In the genomic region with DNA sequence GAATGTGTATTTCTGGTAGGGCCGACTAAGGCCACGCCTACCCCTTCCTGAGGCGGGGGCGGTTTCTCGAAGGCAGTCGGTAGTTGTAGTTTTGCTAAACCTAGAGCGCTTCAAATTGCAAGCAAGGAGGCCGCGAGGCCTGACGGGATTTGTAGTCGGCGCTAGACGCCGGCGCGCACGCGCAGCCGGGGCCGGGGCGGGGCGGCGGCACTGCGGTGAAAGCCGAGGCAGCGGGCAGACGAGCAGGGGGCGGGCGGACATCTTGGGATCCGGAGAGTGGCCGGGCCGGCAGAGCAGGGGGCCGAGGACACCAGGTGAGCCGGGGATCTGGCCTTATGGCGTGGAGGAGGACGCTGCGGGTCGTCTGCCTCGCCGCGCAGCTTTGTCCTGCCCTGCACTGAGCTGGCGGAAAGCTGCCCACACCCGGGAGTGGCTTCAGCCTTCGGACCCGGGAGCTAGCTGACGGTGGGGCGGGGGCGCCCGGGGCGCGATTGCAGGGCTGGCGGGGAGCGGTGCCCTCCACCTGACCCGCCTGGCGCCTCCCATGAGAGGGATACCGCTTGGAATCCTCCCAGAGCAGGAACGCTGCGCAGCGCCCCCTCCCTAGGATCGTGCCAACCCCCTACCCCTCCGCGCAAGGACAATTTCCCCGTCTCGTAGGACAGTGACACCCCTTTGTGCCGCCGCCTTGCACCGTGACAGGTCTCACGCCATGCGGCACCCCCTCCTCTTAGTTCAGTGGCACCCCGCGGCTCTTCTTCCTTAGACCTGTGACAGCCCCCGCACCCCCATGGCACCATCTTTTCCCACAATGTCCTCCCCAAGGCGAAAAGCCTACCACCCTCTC, we compare ENCODE assay signal across 8 cellular contexts. TPM values are rescaled to one million over a fixed set of nuclear protein-coding genes. Genes with fewer than 3 reads are reported as not detected.
DNase-seq lines count a peak whose midpoint lies in the region; ATAC-seq and TF ChIP-seq lines count a peak whose summit lies in the region.

Gene AP2M1 (plus strand): TSS at position 210 of the 847 bp plus-strand sequence. CDS start 2,139 bp downstream, outside the sequence.

- H3K27ac ChIP-seq in SU-DHL-6 (ENCODE audit: low read depth, low read length) (peak within 1 kb of the TSS; percentile 48), ovary (peak within 1 kb of the TSS; percentile 74 to 83), thyroid gland (peak within 1 kb of the TSS; percentile 64 to 91 (median 66))

- H3K9me2 ChIP-seq in SU-DHL-6 (replicated peaks; ENCODE audit: insufficient read depth, low read length), result no peaks in the 10 kb centered on the region

- peaks cover 7% of the 10 kb centered on the region for H3K4me1 ChIP-seq in ovary (ENCODE audit: insufficient read depth)
- H3K4me1 ChIP-seq in thyroid gland, result peaks cover 26 to 29% of the 10 kb centered on the region in 2 donors

- peak; percentile 97 for DNase-seq in GM12864 (ENCODE audit: low read depth)
- peak; percentile 95 for DNase-seq in NCI-H128 (lab: John Stamatoyannopoulos, UW; ENCODE audit: unreplicated experiment)
- peak; percentile 98 for DNase-seq in activated naive CD8-positive, alpha-beta T cell treated with anti-CD3 and anti-CD28 coated beads, Interleukin-2, amount 10 ng/mL, durations not matched to agents 7 days and 5 days
- peak; percentile 97 to 100 (median 99) for DNase-seq in head of caudate nucleus
- peak; percentile 97 to 99 (median 98) for DNase-seq in ovary
- peak; percentile 99 for DNase-seq in thyroid gland

- ATAC-seq in HG02678 (IDR thresholded peaks at IDR 0.05; ENCODE audit: unreplicated experiment), result peak; percentile 96
- peak; percentile 94 for ATAC-seq in activated naive CD8-positive, alpha-beta T cell treated with anti-CD3 and anti-CD28 coated beads, Interleukin-2, amount 10 ng/mL, durations not matched to agents 7 days and 5 days (ENCODE audit: low read depth)

- H3K4me3 ChIP-seq in GM12864 (ENCODE audit: low read depth, low read length) (peak within 1 kb of the TSS; percentile 78), SU-DHL-6 (ENCODE audit: insufficient read depth, low read length, poor library complexity, severe bottlenecking) (peak within 1 kb of the TSS; percentile 83), ovary (peak within 1 kb of the TSS; percentile 72), thyroid gland (replicated peaks in 1 of 3) (peak within 1 kb of the TSS; percentile 53 to 87 (median 87))

- H3K79me2 ChIP-seq in SU-DHL-6 (ENCODE audit: insufficient read depth, low read length), result peaks cover 24% of the 10 kb centered on the region

- H3K27ac Mint-ChIP-seq in activated naive CD8-positive, alpha-beta T cell treated with anti-CD3 and anti-CD28 coated beads, Interleukin-2, amount 10 ng/mL, durations not matched to agents 7 days and 5 days, result peak within 1 kb of the TSS; percentile 81

- peak within 1 kb of the TSS; percentile 83 for H2AFZ ChIP-seq in SU-DHL-6 (ENCODE audit: low read depth, low read length, severe bottlenecking)

- H3K27me3 Mint-ChIP-seq in activated naive CD8-positive, alpha-beta T cell treated with anti-CD3 and anti-CD28 coated beads, Interleukin-2, amount 10 ng/mL, durations not matched to agents 7 days and 5 days, result no peaks in the 10 kb centered on the region

- no peaks in the 10 kb centered on the region for H3K27me3 ChIP-seq in SU-DHL-6 (ENCODE audit: low read length)
- H3K27me3 ChIP-seq in ovary, result no peaks in the 10 kb centered on the region
- no peaks in the 10 kb centered on the region for H3K27me3 ChIP-seq in thyroid gland

- H3K4me1 Mint-ChIP-seq in activated naive CD8-positive, alpha-beta T cell treated with anti-CD3 and anti-CD28 coated beads, Interleukin-2, amount 10 ng/mL, durations not matched to agents 7 days and 5 days, result peaks cover 21% of the 10 kb centered on the region

- POLR2A ChIA-PET in activated naive CD8-positive, alpha-beta T cell treated with anti-CD3 and anti-CD28 coated beads, Interleukin-2, amount 10 ng/mL, durations not matched to agents 7 days and 5 days (lab: Charles Lee), result interaction anchor here (0.6 to 1.1 kb wide), 8 partner anchors 11 to 196 kb away, joined by 3 to 8 read pairs (median 4); partner anchors contain the start of genes ABCF3 and EIF2B5

- 0 out of 2 replicates have a peak, but pooled peaks cover 6% of the 10 kb centered on the region for H3F3A ChIP-seq in SU-DHL-6 (ENCODE audit: insufficient read depth)

- H3K9ac ChIP-seq in SU-DHL-6 (ENCODE audit: low read length), result peak within 1 kb of the TSS; percentile 96

- intact Hi-C loops in head of caudate nucleus (cut with DNase I), result loop anchor here (5.0 kb wide), 1 partner anchor 38 kb away; the partner anchor contains the start of gene EIF2B5
- intact Hi-C loops in ovary (cut with DNase I), result no loop called here
- intact Hi-C loops in thyroid gland (cut with DNase I), result loop anchor here (5.0 kb wide), 1 partner anchor 127 kb away; no protein-coding TSS in a partner anchor

- H3K36me3 ChIP-seq in SU-DHL-6 (ENCODE audit: low read length) (no peaks in the 10 kb centered on the region), ovary (no peaks in the 10 kb centered on the region), thyroid gland (peaks cover 31% of the 10 kb centered on the region in 2 donors)

- no peaks in the 10 kb centered on the region for H3K9me3 Mint-ChIP-seq in activated naive CD8-positive, alpha-beta T cell treated with anti-CD3 and anti-CD28 coated beads, Interleukin-2, amount 10 ng/mL, durations not matched to agents 7 days and 5 days

- no peak for TF ChIP-seq EP300 in ovary (IDR thresholded peaks at IDR 0.05)

- 0 to 1% (median 0%) methylated on average over 53 to 73 of the region's 73 CpGs for WGBS in ovary, 3 donors
- WGBS in thyroid gland, 2 donors, result 0 to 2% methylated on average over 43 to 61 of the region's 73 CpGs

- H4K20me1 ChIP-seq in SU-DHL-6 (ENCODE audit: low read depth, low read length), result no peaks in the 10 kb centered on the region

- peaks cover 14% of the 10 kb centered on the region for H3K36me3 Mint-ChIP-seq in activated naive CD8-positive, alpha-beta T cell treated with anti-CD3 and anti-CD28 coated beads, Interleukin-2, amount 10 ng/mL, durations not matched to agents 7 days and 5 days

- H3K9me3 ChIP-seq in SU-DHL-6 (ENCODE audit: insufficient read depth, low read length) (no peaks in the 10 kb centered on the region), ovary (no peaks in the 10 kb centered on the region), thyroid gland (no peaks in the 10 kb centered on the region)

- peak within 1 kb of the TSS; percentile 80 for H3K4me2 ChIP-seq in SU-DHL-6 (ENCODE audit: low read depth, low read length, poor library complexity, severe bottlenecking)

- TF ChIP-seq CTCF in GM12864 (IDR thresholded peaks at IDR 0.05; ENCODE audit: low read depth, low read length, missing control alignments), result no peak
- TF ChIP-seq CTCF in SU-DHL-6 (IDR thresholded peaks at IDR 0.05; ENCODE audit: insufficient read depth, low read length, poor library complexity, severe bottlenecking), result no peak
- no peak for TF ChIP-seq CTCF in ovary (IDR thresholded peaks at IDR 0.05)
- TF ChIP-seq CTCF in thyroid gland (IDR thresholded peaks at IDR 0.05), result no peak

- TF ChIP-seq POLR2A in ovary (IDR thresholded peaks at IDR 0.05) (peak; percentile 70), thyroid gland (IDR thresholded peaks at IDR 0.05) (peak in 1 of 2 donors; percentile 89)

- H3K4me3 Mint-ChIP-seq in activated naive CD8-positive, alpha-beta T cell treated with anti-CD3 and anti-CD28 coated beads, Interleukin-2, amount 10 ng/mL, durations not matched to agents 7 days and 5 days, result peak within 1 kb of the TSS; percentile 92

RNA-seq across cellular contexts. Expression of gene AP2M1, which starts in this region (rescaled TPM):
- total RNA-seq in activated naive CD8-positive, alpha-beta T cell treated with anti-CD3 and anti-CD28 coated beads, Interleukin-2, amount 10 ng/mL, durations not matched to agents 7 days and 5 days, result 100 to 1,000 TPM; 210 to 213 TPM
- total RNA-seq in ovary, result 100 to 1,000 TPM; 107 to 281 (median 252) TPM
- polyA plus RNA-seq in ovary, result 100 to 1,000 TPM; 236 to 371 TPM
- 100 to 1,000 TPM; 180 to 302 (median 212) TPM for total RNA-seq in thyroid gland

Comparison
In these comparisons a context has a peak if more than half of its experiments do, and no peak if none do; other contexts are left out.
1. Peak in every context shown above with its lines: DNase-seq, ATAC-seq, H3K4me3 ChIP-seq and H3K27ac ChIP-seq.
2. intact Hi-C loops: an anchor here in head of caudate nucleus (5.0 kb wide) and thyroid gland (5.0 kb wide); none called in ovary.